8 cellular contexts compared by ENCODE assay signal in the genomic region with DNA sequence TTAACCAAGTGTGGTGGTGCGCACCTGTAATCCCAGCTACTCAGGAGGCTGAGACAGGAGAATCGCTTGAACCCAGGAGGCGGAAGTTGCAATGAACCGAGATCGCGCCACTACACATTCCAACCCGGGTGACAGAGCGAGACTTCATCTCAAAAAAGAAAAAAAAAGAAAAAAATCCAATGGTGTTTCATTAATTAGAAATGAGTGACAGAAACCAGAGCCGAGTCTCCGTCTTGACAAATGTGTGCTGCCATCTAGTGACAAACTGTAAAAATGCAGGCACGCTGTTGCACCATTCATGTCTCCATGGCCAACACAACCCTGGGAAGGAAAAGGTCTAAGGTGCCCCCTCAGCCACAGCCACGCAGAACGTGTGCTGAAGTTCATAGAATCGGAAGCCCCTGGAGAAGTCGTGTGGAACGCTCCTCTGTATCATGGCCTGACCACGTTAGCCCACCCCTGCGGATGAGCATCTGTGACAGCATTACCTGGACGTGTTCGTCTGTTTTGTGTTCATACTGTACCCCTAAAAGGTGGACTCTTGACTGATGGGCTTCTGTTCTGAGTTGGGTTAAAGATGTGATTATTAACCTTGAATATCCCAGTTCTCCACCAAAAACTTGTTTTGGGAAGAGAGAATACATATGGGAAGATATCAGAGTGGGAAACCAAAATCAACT.
DNase-seq lines count a peak whose midpoint lies in the region; ATAC-seq and TF ChIP-seq lines count a peak whose summit lies in the region.

No MANE protein-coding gene starts in this region.

- H3K14ac ChIP-seq in neuronal stem cell (ENCODE audit: low read length), result no peak overlapping the region

- no peak overlapping the region for H3K27ac ChIP-seq in PC-9
- no peak overlapping the region for H3K27ac ChIP-seq in neuronal stem cell (replicated peaks; ENCODE audit: low read length)

- peak; percentile 87 for TF ChIP-seq CTCF in PC-9 (conservative IDR thresholded peaks at IDR 0.05)
- TF ChIP-seq CTCF in fibroblast of pulmonary artery (IDR thresholded peaks at IDR 0.05; ENCODE audit: low read length, missing control alignments), result peak; percentile 83

- H3K9me2 ChIP-seq in PC-9 (ENCODE audit: insufficient read depth), result no peaks in the 10 kb centered on the region

- no peak overlapping the region for H2BK15ac ChIP-seq in neuronal stem cell (ENCODE audit: low read length)

- H3K4me2 ChIP-seq in PC-9 (no peak overlapping the region), neuronal stem cell (ENCODE audit: insufficient read depth, low read length, poor library complexity, severe bottlenecking) (no peak overlapping the region)

- POLR2A ChIA-PET in PC-9 (lab: Charles Lee; ENCODE audit: unreplicated experiment), result no interaction called here

- H3K4me1 ChIP-seq in PC-9 (replicated peaks; ENCODE audit: insufficient read depth), result no peaks in the 10 kb centered on the region
- H3K4me1 ChIP-seq in neuronal stem cell (ENCODE audit: control insufficient read depth in 2 of 2, insufficient read depth in 1 of 2, low read depth in 1 of 2, low read length in 2 of 2), result no peaks in the 10 kb centered on the region

- H3K9me3 ChIP-seq in PC-9 (ENCODE audit: insufficient read depth, low read depth) (no peaks in the 10 kb centered on the region), neuronal stem cell (replicated peaks in 1 of 2; ENCODE audit: control insufficient read depth in 2 of 2, insufficient read depth in 1 of 2, low read depth in 1 of 2, low read length in 2 of 2) (no peaks in the 10 kb centered on the region)

- BruUV-seq in PC-9 (replicated peaks; lab: Mats Ljungman, UMichigan), result no TSS peak

- no peaks in the 10 kb centered on the region for H3K36me3 ChIP-seq in PC-9 (ENCODE audit: low read depth)
- no peaks in the 10 kb centered on the region for H3K36me3 ChIP-seq in neuronal stem cell (replicated peaks in 1 of 2; ENCODE audit: control insufficient read depth in 2 of 2, insufficient read depth in 2 of 2, low read length in 2 of 2)

- H2BK5ac ChIP-seq in neuronal stem cell (ENCODE audit: low read length), result no peak overlapping the region

- no peaks in the 10 kb centered on the region for H3K79me1 ChIP-seq in neuronal stem cell (ENCODE audit: low read depth, low read length)

- H3F3A ChIP-seq in PC-9 (ENCODE audit: insufficient read depth, low read depth), result peaks cover 3% of the 10 kb centered on the region; the same call in 1 of the 2 replicates

- intact Hi-C loops in PC-9 (cut with micrococcal nuclease; ENCODE audit: unreplicated experiment), result loop anchor here (1.0 to 5.0 kb wide), 6 partner anchors 48 to 536 kb away; a partner anchor contains a TSS

- no peak overlapping the region for H2AFZ ChIP-seq in PC-9
- no peak overlapping the region for H2AFZ ChIP-seq in neuronal stem cell (ENCODE audit: low read length)

- H4K20me1 ChIP-seq in PC-9 (ENCODE audit: insufficient read depth), result no peaks in the 10 kb centered on the region

- H3K9ac ChIP-seq in neuronal stem cell (ENCODE audit: low read depth, low read length, poor library complexity), result no peak overlapping the region

- H4K8ac ChIP-seq in neuronal stem cell (ENCODE audit: low read depth, low read length), result no peak overlapping the region

- DNase-seq in Daoy (ENCODE audit: low read depth) (peak; percentile 53), PC-9 (peak; percentile 46 to 60), activated T-helper 1 cell treated with Interleukin-2 at 50 U/mL for 16 hours (ENCODE audit: low read depth) (peak; percentile 46), fibroblast of pulmonary artery (ENCODE audit: low read depth) (peak; percentile 87), neuronal stem cell (ENCODE audit: low spot score) (peak; percentile 69), superior temporal gyrus (ENCODE audit: extremely low spot score) (peak; percentile 90)

- H3K18ac ChIP-seq in neuronal stem cell (ENCODE audit: low read length), result no peak overlapping the region

- no CpG with 5 or more reads among the region's 20 CpGs for WGBS in neuronal stem cell (ENCODE audit: extremely low coverage in 2 of 2, insufficient read length in 2 of 2, insufficient replicate concordance in 1 of 2), 2 donors

- H3K27me3 ChIP-seq in PC-9 (ENCODE audit: insufficient read depth, low read depth), result no peaks in the 10 kb centered on the region
- peaks cover 0 to under 1% (median 0%) of the 10 kb centered on the region in 3 experiments for H3K27me3 ChIP-seq in neuronal stem cell (ENCODE audit: control insufficient read depth in 3 of 3, insufficient read depth in 3 of 3, low read depth in 1 of 3, low read length in 3 of 3)

- no peak overlapping the region for H2BK120ac ChIP-seq in neuronal stem cell (ENCODE audit: low read depth, low read length)

- H2AK5ac ChIP-seq in neuronal stem cell (ENCODE audit: low read depth, low read length), result no peak overlapping the region

- no peak overlapping the region for H2BK12ac ChIP-seq in neuronal stem cell (ENCODE audit: low read length)

- no peak overlapping the region for H3K4ac ChIP-seq in neuronal stem cell (ENCODE audit: low read length)

- ATAC-seq in HG03378 (IDR thresholded peaks at IDR 0.05; ENCODE audit: unreplicated experiment) (peak; percentile 44), HG03342 (IDR thresholded peaks at IDR 0.05; ENCODE audit: unreplicated experiment) (no peak)

- H4K91ac ChIP-seq in neuronal stem cell (ENCODE audit: low read depth, low read length, poor library complexity), result no peak overlapping the region

- H3K79me2 ChIP-seq in PC-9 (ENCODE audit: low read depth), result no peaks in the 10 kb centered on the region

- CTCF ChIA-PET in PC-9 (lab: Charles Lee), result no interaction called here

- H3K4me3 ChIP-seq in PC-9, result no peak overlapping the region
- no peak overlapping the region for H3K4me3 ChIP-seq in fibroblast of pulmonary artery (replicated peaks; ENCODE audit: low read depth, low read length)
- no peak overlapping the region for H3K4me3 ChIP-seq in neuronal stem cell (ENCODE audit: low read length in 2 of 2)

- no peak overlapping the region for H3K23ac ChIP-seq in neuronal stem cell (ENCODE audit: low read depth, low read length, poor library complexity)
